Comparison of ENCODE assay signal across 1 cellular context in genomic region chr2:233201271-233202013, GRCh38.
TF ChIP-seq lines count a peak whose summit lies in the region.

No MANE protein-coding gene starts in this region.

TF ChIP-seq in WTC11, 78 proteins besides CTCF, POLR2A, EP300 and RAD21 (continued from another document):
- no peak for TF ChIP-seq CDX4 (CRISPR knock-in tag; IDR thresholded peaks at IDR 0.05; ENCODE audit: borderline replicate concordance)
- TF ChIP-seq RELA (CRISPR knock-in tag; IDR thresholded peaks at IDR 0.05; ENCODE audit: borderline replicate concordance): no peak
- TF ChIP-seq ZMAT4 (CRISPR knock-in tag; IDR thresholded peaks at IDR 0.05): no peak
- TF ChIP-seq ZNF263 (CRISPR knock-in tag; IDR thresholded peaks at IDR 0.05; ENCODE audit: low read depth): no peak
- no peak for TF ChIP-seq IRF2 (CRISPR knock-in tag; IDR thresholded peaks at IDR 0.05; ENCODE audit: borderline replicate concordance, low read depth)
- no peak for TF ChIP-seq GTF2I (CRISPR knock-in tag; conservative IDR thresholded peaks at IDR 0.05)
- TF ChIP-seq PRRX2 (CRISPR knock-in tag; IDR thresholded peaks at IDR 0.05): no peak
- no peak for TF ChIP-seq NR2C2 (CRISPR knock-in tag; IDR thresholded peaks at IDR 0.05)
- TF ChIP-seq TEAD1 (CRISPR knock-in tag; IDR thresholded peaks at IDR 0.05): no peak
- TF ChIP-seq GABPB1 (CRISPR knock-in tag; IDR thresholded peaks at IDR 0.05): no peak
